16 cellular contexts compared by ENCODE assay signal in genomic region chr3:24802614-24803013, GRCh38.
DNase-seq lines count a peak whose midpoint lies in the region; ATAC-seq, FAIRE-seq and TF ChIP-seq lines count a peak whose summit lies in the region.
"Had no signal": no experiment of that assay in that cellular context is flagged by ENCODE, and none has a peak within 500 bp of the region (broad histone marks: within the 10 kb centered on the region; RNA-seq: fewer than 3 reads in every experiment).

No MANE protein-coding gene starts in this region.

- H3K4me1 Mint-ChIP-seq in HFFc6 (ENCODE audit: low read depth), result no peaks in the 10 kb centered on the region
- H3K4me1 Mint-ChIP-seq: activated CD8-positive, alpha-beta memory T cell treated with anti-CD3 and anti-CD28 coated beads, Interleukin-2, amount 10 ng/mL, durations not matched to agents 7 days and 5 days; activated naive CD8-positive, alpha-beta T cell treated with anti-CD3 and anti-CD28 coated beads for 36 hours; CD4-positive, alpha-beta memory T cell had no signal

- H3K36me3 Mint-ChIP-seq in HFFc6 (ENCODE audit: low read depth), result no peaks in the 10 kb centered on the region
- H3K36me3 Mint-ChIP-seq: activated CD8-positive, alpha-beta memory T cell treated with anti-CD3 and anti-CD28 coated beads, Interleukin-2, amount 10 ng/mL, durations not matched to agents 7 days and 5 days; activated naive CD8-positive, alpha-beta T cell treated with anti-CD3 and anti-CD28 coated beads for 36 hours; CD4-positive, alpha-beta memory T cell had no signal

- no peaks in the 10 kb centered on the region for H3K9me3 ChIP-seq in GM12878 (replicated peaks; ENCODE audit: control insufficient read depth, insufficient read depth, low read length)
- H3K9me3 ChIP-seq: prostate gland, stomach had no signal

- no peak for TF ChIP-seq CTCF in GM12878 (IDR thresholded peaks at IDR 0.05 in 2 of 3, conservative IDR thresholded peaks at IDR 0.05 in 1 of 3; ENCODE audit: control insufficient read depth in 2 of 3, extremely low read depth in 1 of 3, insufficient read depth in 1 of 3, low read depth in 3 of 3, low read length in 3 of 3)
- no peak for TF ChIP-seq CTCF in HFFc6 (IDR thresholded peaks at IDR 0.05)
- no peak for TF ChIP-seq CTCF in omental fat pad (IDR thresholded peaks at IDR 0.05)

- H3K9me3 Mint-ChIP-seq in HFFc6, result peaks cover 22% of the 10 kb centered on the region
- H3K9me3 Mint-ChIP-seq: activated naive CD8-positive, alpha-beta T cell treated with anti-CD3 and anti-CD28 coated beads for 36 hours had no signal

- H3K27me3 Mint-ChIP-seq in HFFc6 (ENCODE audit: insufficient read depth), result no peaks in the 10 kb centered on the region
- H3K27me3 Mint-ChIP-seq: activated CD8-positive, alpha-beta memory T cell treated with anti-CD3 and anti-CD28 coated beads, Interleukin-2, amount 10 ng/mL, durations not matched to agents 7 days and 5 days; activated naive CD8-positive, alpha-beta T cell treated with anti-CD3 and anti-CD28 coated beads for 36 hours; CD4-positive, alpha-beta memory T cell had no signal

- no peak for TF ChIP-seq RAD21 in GM12878 (IDR thresholded peaks at IDR 0.05; ENCODE audit: insufficient read depth, low read depth, low read length)

- DNase-seq in GM12878 (ENCODE audit: low read depth, low spot score), result peak; percentile 26
- DNase-seq in NCI-H2107 treated with DMSO at 0.1 percent for 48 hours (lab: John Stamatoyannopoulos, UW; ENCODE audit: unreplicated experiment), result no peak
- DNase-seq in HFFc6, result no peak
- no peak for DNase-seq in omental fat pad (ENCODE audit: low spot score)
- DNase-seq: activated CD8-positive, alpha-beta memory T cell treated with anti-CD3 and anti-CD28 coated beads, Interleukin-2, amount 10 ng/mL, durations not matched to agents 7 days and 5 days; activated naive CD8-positive, alpha-beta T cell treated with anti-CD3 and anti-CD28 coated beads for 36 hours; CD4-positive, alpha-beta memory T cell; NCI-H446 treated with DMSO at 0.1 percent for 48 hours; stimulated activated CD4-positive, alpha-beta T cell treated with anti-CD3 and anti-CD28 coated beads, Interleukin-4, amount 100 ng/mL, for 24 hours; stomach had no signal

- intact Hi-C loops in GM12878 (cut with micrococcal nuclease; ENCODE audit: unreplicated experiment), result no loop called here

- no peak overlapping the region for H3K4me2 ChIP-seq in GM12878 (ENCODE audit: control insufficient read depth, insufficient read depth)

- BruUV-seq in GM12878 (replicated peaks; lab: Mats Ljungman, UMichigan), result no TSS peak

- POLR2A ChIA-PET in GM12878 (lab: Charles Lee), result no interaction called here

- H3K4me3 ChIP-seq in GM12878, result no peak overlapping the region
- H3K4me3 ChIP-seq: coronary artery, prostate gland, stomach had no signal

- in situ Hi-C loops in GM12878 (cut with MboI), result no loop called here

- TF ChIP-seq EP300 in GM12878 (IDR thresholded peaks at IDR 0.05; ENCODE audit: borderline replicate concordance in 1 of 2, control insufficient read depth in 1 of 2, low read depth in 2 of 2, low read length in 2 of 2), result peak in 1 of 2 experiments; percentile 66; a peak in 1 of 4 replicates

- no peak overlapping the region for H3K27ac ChIP-seq in GM12878 (ENCODE audit: control insufficient read depth, insufficient read depth)
- H3K27ac ChIP-seq: coronary artery, prostate gland, stomach had no signal

- no peak overlapping the region for H2AFZ ChIP-seq in GM12878 (ENCODE audit: control insufficient read depth, low read depth, low read length)

- no peak overlapping the region for H3K4me3 Mint-ChIP-seq in HFFc6
- H3K4me3 Mint-ChIP-seq: activated CD8-positive, alpha-beta memory T cell treated with anti-CD3 and anti-CD28 coated beads, Interleukin-2, amount 10 ng/mL, durations not matched to agents 7 days and 5 days; activated naive CD8-positive, alpha-beta T cell treated with anti-CD3 and anti-CD28 coated beads for 36 hours; CD4-positive, alpha-beta memory T cell had no signal

- peak; percentile 70 for FAIRE-seq in GM12878 (lab: Jason Lieb, UNC)
- FAIRE-seq: TTC549 had no signal

- ATAC-seq in GM19023 (IDR thresholded peaks at IDR 0.05; ENCODE audit: unreplicated experiment) (peak; percentile 93), GM21619 (IDR thresholded peaks at IDR 0.05; ENCODE audit: unreplicated experiment) (peak; percentile 99), HG03060 (IDR thresholded peaks at IDR 0.05; ENCODE audit: low read depth, unreplicated experiment) (peak; percentile 98), GM12878 (peak; percentile 97), omental fat pad (ENCODE audit: low FRiP score) (no peak)
- ATAC-seq: activated CD8-positive, alpha-beta memory T cell treated with anti-CD3 and anti-CD28 coated beads, Interleukin-2, amount 10 ng/mL, durations not matched to agents 7 days and 5 days had no signal

- no peaks in the 10 kb centered on the region for H3K36me3 ChIP-seq in GM12878 (ENCODE audit: control insufficient read depth in 2 of 2, insufficient read depth in 2 of 2, low read length in 1 of 2)
- H3K36me3 ChIP-seq: prostate gland, stomach had no signal

- H3K27ac Mint-ChIP-seq in HFFc6, result no peak overlapping the region
- H3K27ac Mint-ChIP-seq: activated CD8-positive, alpha-beta memory T cell treated with anti-CD3 and anti-CD28 coated beads, Interleukin-2, amount 10 ng/mL, durations not matched to agents 7 days and 5 days; activated naive CD8-positive, alpha-beta T cell treated with anti-CD3 and anti-CD28 coated beads for 36 hours; CD4-positive, alpha-beta memory T cell had no signal

- SMC1A ChIA-PET in GM12878 (lab: Charles Lee; ENCODE audit: uncharacterized antibody, unreplicated experiment), result no interaction called here

- no peaks in the 10 kb centered on the region for H3K27me3 ChIP-seq in GM12878 (replicated peaks in 1 of 2; ENCODE audit: control insufficient read depth in 2 of 2, insufficient read depth in 2 of 2, low read length in 1 of 2)
- H3K27me3 ChIP-seq: stomach had no signal

- WGBS in GM12878 (ENCODE audit: insufficient coverage, insufficient replicate concordance, low lambda C conversion rate, missing lambda C conversion rate), result 50% methylated on average over 2 of the region's 2 CpGs

- no peaks in the 10 kb centered on the region for H3K4me1 ChIP-seq in GM12878 (ENCODE audit: control insufficient read depth, insufficient read depth, low read length)
- H3K4me1 ChIP-seq: prostate gland, stomach had no signal

- H3K79me2 ChIP-seq in GM12878 (ENCODE audit: control insufficient read depth, insufficient read depth, low read length), result no peaks in the 10 kb centered on the region

- CTCF ChIA-PET in GM12878 (lab: Yijun Ruan, JAX), result interaction anchor here (0.7 kb wide), 1 partner anchor 633 kb away, joined by 4 read pairs; no protein-coding TSS in a partner anchor

- RAD21 ChIA-PET in GM12878 (lab: Charles Lee; ENCODE audit: unreplicated experiment), result no interaction called here

- no peak for TF ChIP-seq POLR2A in GM12878 (IDR thresholded peaks at IDR 0.05; ENCODE audit: low read depth, low read length)

- no peaks in the 10 kb centered on the region for H4K20me1 ChIP-seq in GM12878 (ENCODE audit: control insufficient read depth, insufficient read depth)

- H3K9ac ChIP-seq in GM12878 (ENCODE audit: control insufficient read depth, insufficient read depth, low read length), result no peak overlapping the region

TF ChIP-seq in GM12878, 131 proteins besides CTCF, POLR2A, EP300 and RAD21 (continues in another document):
- TF ChIP-seq IKZF2 (IDR thresholded peaks at IDR 0.05) (peak; percentile 14 to 18; a peak in 1 of 4 replicates), IRF4 (IDR thresholded peaks at IDR 0.05; ENCODE audit: low read depth, low read length) (peak; percentile 91), MYB (IDR thresholded peaks at IDR 0.05; ENCODE audit: borderline replicate concordance, low read depth, low read length) (no peak), SP1 (IDR thresholded peaks at IDR 0.05; ENCODE audit: low read depth, low read length) (no peak), NR2F1 (conservative IDR thresholded peaks at IDR 0.05) (peak; percentile 75), RFX5 (IDR thresholded peaks at IDR 0.05; ENCODE audit: low read depth, low read length) (no peak), SUZ12 (IDR thresholded peaks at IDR 0.05; ENCODE audit: unreplicated experiment) (no peak), RUNX3 (IDR thresholded peaks at IDR 0.05; ENCODE audit: low read length) (peak; percentile 94), ETV6 (conservative IDR thresholded peaks at IDR 0.05 in 1 of 2, IDR thresholded peaks at IDR 0.05 in 1 of 2; ENCODE audit: borderline replicate concordance in 1 of 2, low read depth in 1 of 2) (no peak), HCFC1 (IDR thresholded peaks at IDR 0.05; ENCODE audit: low read length) (no peak), EED (IDR thresholded peaks at IDR 0.05; ENCODE audit: low read depth) (no peak), PAX5 (IDR thresholded peaks at IDR 0.05; ENCODE audit: borderline replicate concordance, low read depth, low read length) (0 out of 2 replicates have a peak, but pooled peaks have one; percentile 41), EGR1 (IDR thresholded peaks at IDR 0.05; ENCODE audit: borderline replicate concordance in 1 of 2, low read depth in 2 of 2, low read length in 2 of 2) (no peak), NFIC (IDR thresholded peaks at IDR 0.05; ENCODE audit: low read depth, low read length) (peak; percentile 51), DPF2 (IDR thresholded peaks at IDR 0.05) (peak; percentile 70; the same call in 1 of the 2 replicates), HDAC2 (IDR thresholded peaks at IDR 0.05) (no peak), BCL11A (IDR thresholded peaks at IDR 0.05; ENCODE audit: low read depth, low read length) (peak; percentile 96), JUNB (IDR thresholded peaks at IDR 0.05) (peak; percentile 62), SMAD5 (IDR thresholded peaks at IDR 0.05; ENCODE audit: low read depth) (no peak), IRF5 (IDR thresholded peaks at IDR 0.05; ENCODE audit: borderline replicate concordance) (no peak), SMARCA5 (IDR thresholded peaks at IDR 0.05) (no peak), FOXK2 (IDR thresholded peaks at IDR 0.05) (no peak), JUND (IDR thresholded peaks at IDR 0.05; ENCODE audit: low read depth, low read length) (0 out of 2 replicates have a peak, but pooled peaks have one; percentile 29), SPI1 (IDR thresholded peaks at IDR 0.05; ENCODE audit: borderline replicate concordance, insufficient read depth, low read depth, low read length) (peak; percentile 93)
